In genomic region chr2:218444692-218445357, GRCh38 we compare ENCODE assay signal across 1 cellular context.
TF ChIP-seq lines count a peak whose summit lies in the region.

No MANE protein-coding gene starts in this region.

TF ChIP-seq in HepG2, 621 proteins besides CTCF, POLR2A, EP300 and RAD21 (continued from another document and continues in another):
- TF ChIP-seq, protein P1, sequence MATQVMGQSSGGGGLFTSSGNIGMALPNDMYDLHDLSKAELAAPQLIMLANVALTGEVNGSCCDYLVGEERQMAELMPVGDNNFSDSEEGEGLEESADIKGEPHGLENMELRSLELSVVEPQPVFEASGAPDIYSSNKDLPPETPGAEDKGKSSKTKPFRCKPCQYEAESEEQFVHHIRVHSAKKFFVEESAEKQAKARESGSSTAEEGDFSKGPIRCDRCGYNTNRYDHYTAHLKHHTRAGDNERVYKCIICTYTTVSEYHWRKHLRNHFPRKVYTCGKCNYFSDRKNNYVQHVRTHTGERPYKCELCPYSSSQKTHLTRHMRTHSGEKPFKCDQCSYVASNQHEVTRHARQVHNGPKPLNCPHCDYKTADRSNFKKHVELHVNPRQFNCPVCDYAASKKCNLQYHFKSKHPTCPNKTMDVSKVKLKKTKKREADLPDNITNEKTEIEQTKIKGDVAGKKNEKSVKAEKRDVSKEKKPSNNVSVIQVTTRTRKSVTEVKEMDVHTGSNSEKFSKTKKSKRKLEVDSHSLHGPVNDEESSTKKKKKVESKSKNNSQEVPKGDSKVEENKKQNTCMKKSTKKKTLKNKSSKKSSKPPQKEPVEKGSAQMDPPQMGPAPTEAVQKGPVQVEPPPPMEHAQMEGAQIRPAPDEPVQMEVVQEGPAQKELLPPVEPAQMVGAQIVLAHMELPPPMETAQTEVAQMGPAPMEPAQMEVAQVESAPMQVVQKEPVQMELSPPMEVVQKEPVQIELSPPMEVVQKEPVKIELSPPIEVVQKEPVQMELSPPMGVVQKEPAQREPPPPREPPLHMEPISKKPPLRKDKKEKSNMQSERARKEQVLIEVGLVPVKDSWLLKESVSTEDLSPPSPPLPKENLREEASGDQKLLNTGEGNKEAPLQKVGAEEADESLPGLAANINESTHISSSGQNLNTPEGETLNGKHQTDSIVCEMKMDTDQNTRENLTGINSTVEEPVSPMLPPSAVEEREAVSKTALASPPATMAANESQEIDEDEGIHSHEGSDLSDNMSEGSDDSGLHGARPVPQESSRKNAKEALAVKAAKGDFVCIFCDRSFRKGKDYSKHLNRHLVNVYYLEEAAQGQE (IDR thresholded peaks at IDR 0.05; ENCODE audit: borderline replicate concordance in 1 of 2, low read depth in 1 of 2, low read length in 2 of 2), result no peak; a peak in 1 of 4 replicates
- TF ChIP-seq ZNF263 (CRISPR knock-in tag; IDR thresholded peaks at IDR 0.05) (peak; percentile 83), ZNF678 (CRISPR knock-in tag; IDR thresholded peaks at IDR 0.05) (peak; percentile 52; the same call in 1 of the 2 replicates), ZNF101 (CRISPR knock-in tag; IDR thresholded peaks at IDR 0.05; ENCODE audit: borderline replicate concordance, low read depth) (0 out of 2 replicates have a peak, but pooled peaks have one; percentile 53), HMGA1 (CRISPR knock-in tag; conservative IDR thresholded peaks at IDR 0.05) (no peak), ZNF124 (CRISPR knock-in tag; IDR thresholded peaks at IDR 0.05) (peak; percentile 43; the same call in 1 of the 2 replicates), GATAD2A (CRISPR knock-in tag; IDR thresholded peaks at IDR 0.05) (peak; percentile 99), GATA4 (IDR thresholded peaks at IDR 0.05; ENCODE audit: borderline replicate concordance, low read depth) (peak; percentile 87; the same call in 1 of the 2 replicates), TCF12 (IDR thresholded peaks at IDR 0.05) (no peak), TCF12 (CRISPR knock-in tag; IDR thresholded peaks at IDR 0.05) (peak; percentile 88; the same call in 1 of the 2 replicates), SCMH1 (CRISPR knock-in tag; IDR thresholded peaks at IDR 0.05; ENCODE audit: borderline replicate concordance) (no peak), TAF1 (CRISPR knock-in tag; IDR thresholded peaks at IDR 0.05) (peak; percentile 42; the same call in 1 of the 2 replicates), TBP (CRISPR knock-in tag; IDR thresholded peaks at IDR 0.05) (no peak), XRCC5 (optimal IDR thresholded peaks at IDR 0.05; ENCODE audit: low read length) (peak; percentile 95), PHB2 (IDR thresholded peaks at IDR 0.05; ENCODE audit: partially characterized antibody) (no peak), ELF3 (CRISPR knock-in tag; IDR thresholded peaks at IDR 0.05) (peak; percentile 98), ZNF75D (CRISPR knock-in tag; IDR thresholded peaks at IDR 0.05; ENCODE audit: borderline replicate concordance) (no peak), ZNF605 (CRISPR knock-in tag; IDR thresholded peaks at IDR 0.05) (peak; percentile 95), BRCA1 (CRISPR knock-in tag; IDR thresholded peaks at IDR 0.05) (peak; percentile 69; the same call in 1 of the 2 replicates), ONECUT2 (CRISPR knock-in tag; IDR thresholded peaks at IDR 0.05) (0 out of 2 replicates have a peak, but pooled peaks have one; percentile 4), ZNF30 (CRISPR knock-in tag; IDR thresholded peaks at IDR 0.05) (no peak), ZNF674 (CRISPR knock-in tag; IDR thresholded peaks at IDR 0.05; ENCODE audit: low read depth) (no peak), STAT5B (CRISPR knock-in tag; IDR thresholded peaks at IDR 0.05) (no peak), SNRNP70 (IDR thresholded peaks at IDR 0.05; ENCODE audit: low read depth, low read length) (no peak), ZNF563 (CRISPR knock-in tag; IDR thresholded peaks at IDR 0.05) (peak; percentile 29; the same call in 1 of the 2 replicates), IKZF5 (CRISPR knock-in tag; IDR thresholded peaks at IDR 0.05) (peak; percentile 98), ZNF484 (CRISPR knock-in tag; IDR thresholded peaks at IDR 0.05; ENCODE audit: borderline replicate concordance, low read depth) (no peak), E2F1 (CRISPR knock-in tag; IDR thresholded peaks at IDR 0.05) (0 out of 2 replicates have a peak, but pooled peaks have one; percentile 24), ZBTB20 (CRISPR knock-in tag; IDR thresholded peaks at IDR 0.05; ENCODE audit: borderline replicate concordance, low read depth) (peak; percentile 76; the same call in 1 of the 2 replicates), KLF12 (CRISPR knock-in tag; IDR thresholded peaks at IDR 0.05; ENCODE audit: borderline replicate concordance) (peak; percentile 87; the same call in 1 of the 2 replicates), DR1 (CRISPR knock-in tag; IDR thresholded peaks at IDR 0.05) (no peak; the same call in 1 of the 2 replicates), HMG20A (CRISPR knock-in tag; IDR thresholded peaks at IDR 0.05; ENCODE audit: borderline replicate concordance) (peak; percentile 89; the same call in 1 of the 2 replicates), ZUFSP (CRISPR knock-in tag; IDR thresholded peaks at IDR 0.05; ENCODE audit: borderline replicate concordance) (no peak), ZNF317 (CRISPR knock-in tag; IDR thresholded peaks at IDR 0.05) (peak; percentile 94), NR0B2 (CRISPR knock-in tag; IDR thresholded peaks at IDR 0.05) (no peak), ZNF574 (CRISPR knock-in tag; IDR thresholded peaks at IDR 0.05) (peak; percentile 90), ZNF790 (CRISPR knock-in tag; IDR thresholded peaks at IDR 0.05; ENCODE audit: borderline replicate concordance) (no peak), HOXA5 (CRISPR knock-in tag; IDR thresholded peaks at IDR 0.05) (peak; percentile 89), ATM (IDR thresholded peaks at IDR 0.05; ENCODE audit: borderline replicate concordance) (no peak)
- TF ChIP-seq, protein P2, sequence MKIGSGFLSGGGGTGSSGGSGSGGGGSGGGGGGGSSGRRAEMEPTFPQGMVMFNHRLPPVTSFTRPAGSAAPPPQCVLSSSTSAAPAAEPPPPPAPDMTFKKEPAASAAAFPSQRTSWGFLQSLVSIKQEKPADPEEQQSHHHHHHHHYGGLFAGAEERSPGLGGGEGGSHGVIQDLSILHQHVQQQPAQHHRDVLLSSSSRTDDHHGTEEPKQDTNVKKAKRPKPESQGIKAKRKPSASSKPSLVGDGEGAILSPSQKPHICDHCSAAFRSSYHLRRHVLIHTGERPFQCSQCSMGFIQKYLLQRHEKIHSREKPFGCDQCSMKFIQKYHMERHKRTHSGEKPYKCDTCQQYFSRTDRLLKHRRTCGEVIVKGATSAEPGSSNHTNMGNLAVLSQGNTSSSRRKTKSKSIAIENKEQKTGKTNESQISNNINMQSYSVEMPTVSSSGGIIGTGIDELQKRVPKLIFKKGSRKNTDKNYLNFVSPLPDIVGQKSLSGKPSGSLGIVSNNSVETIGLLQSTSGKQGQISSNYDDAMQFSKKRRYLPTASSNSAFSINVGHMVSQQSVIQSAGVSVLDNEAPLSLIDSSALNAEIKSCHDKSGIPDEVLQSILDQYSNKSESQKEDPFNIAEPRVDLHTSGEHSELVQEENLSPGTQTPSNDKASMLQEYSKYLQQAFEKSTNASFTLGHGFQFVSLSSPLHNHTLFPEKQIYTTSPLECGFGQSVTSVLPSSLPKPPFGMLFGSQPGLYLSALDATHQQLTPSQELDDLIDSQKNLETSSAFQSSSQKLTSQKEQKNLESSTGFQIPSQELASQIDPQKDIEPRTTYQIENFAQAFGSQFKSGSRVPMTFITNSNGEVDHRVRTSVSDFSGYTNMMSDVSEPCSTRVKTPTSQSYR (CRISPR knock-in tag; IDR thresholded peaks at IDR 0.05; ENCODE audit: borderline replicate concordance), result peak; percentile 95
- TF ChIP-seq, protein P3, sequence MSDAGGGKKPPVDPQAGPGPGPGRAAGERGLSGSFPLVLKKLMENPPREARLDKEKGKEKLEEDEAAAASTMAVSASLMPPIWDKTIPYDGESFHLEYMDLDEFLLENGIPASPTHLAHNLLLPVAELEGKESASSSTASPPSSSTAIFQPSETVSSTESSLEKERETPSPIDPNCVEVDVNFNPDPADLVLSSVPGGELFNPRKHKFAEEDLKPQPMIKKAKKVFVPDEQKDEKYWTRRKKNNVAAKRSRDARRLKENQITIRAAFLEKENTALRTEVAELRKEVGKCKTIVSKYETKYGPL (CRISPR knock-in tag; IDR thresholded peaks at IDR 0.05), result no peak
- TF ChIP-seq, protein P4, sequence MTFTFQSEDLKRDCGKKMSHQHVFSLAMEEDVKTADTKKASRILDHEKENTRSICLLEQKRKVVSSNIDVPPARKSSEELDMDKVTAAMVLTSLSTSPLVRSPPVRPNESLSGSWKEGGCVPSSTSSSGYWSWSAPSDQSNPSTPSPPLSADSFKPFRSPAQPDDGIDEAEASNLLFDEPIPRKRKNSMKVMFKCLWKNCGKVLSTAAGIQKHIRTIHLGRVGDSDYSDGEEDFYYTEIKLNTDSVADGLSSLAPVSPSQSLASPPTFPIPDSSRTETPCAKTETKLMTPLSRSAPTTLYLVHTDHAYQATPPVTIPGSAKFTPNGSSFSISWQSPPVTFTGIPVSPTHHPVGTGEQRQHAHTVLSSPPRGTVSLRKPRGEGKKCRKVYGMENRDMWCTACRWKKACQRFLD (CRISPR knock-in tag; IDR thresholded peaks at IDR 0.05; ENCODE audit: borderline replicate concordance), result peak; percentile 85; the same call in 1 of the 2 replicates
- TF ChIP-seq, protein P5, sequence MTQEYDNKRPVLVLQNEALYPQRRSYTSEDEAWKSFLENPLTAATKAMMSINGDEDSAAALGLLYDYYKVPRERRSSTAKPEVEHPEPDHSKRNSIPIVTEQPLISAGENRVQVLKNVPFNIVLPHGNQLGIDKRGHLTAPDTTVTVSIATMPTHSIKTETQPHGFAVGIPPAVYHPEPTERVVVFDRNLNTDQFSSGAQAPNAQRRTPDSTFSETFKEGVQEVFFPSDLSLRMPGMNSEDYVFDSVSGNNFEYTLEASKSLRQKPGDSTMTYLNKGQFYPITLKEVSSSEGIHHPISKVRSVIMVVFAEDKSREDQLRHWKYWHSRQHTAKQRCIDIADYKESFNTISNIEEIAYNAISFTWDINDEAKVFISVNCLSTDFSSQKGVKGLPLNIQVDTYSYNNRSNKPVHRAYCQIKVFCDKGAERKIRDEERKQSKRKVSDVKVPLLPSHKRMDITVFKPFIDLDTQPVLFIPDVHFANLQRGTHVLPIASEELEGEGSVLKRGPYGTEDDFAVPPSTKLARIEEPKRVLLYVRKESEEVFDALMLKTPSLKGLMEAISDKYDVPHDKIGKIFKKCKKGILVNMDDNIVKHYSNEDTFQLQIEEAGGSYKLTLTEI (CRISPR knock-in tag; conservative IDR thresholded peaks at IDR 0.05), result no peak
